ENCODE assay signal across 15 cellular contexts in the genomic region with DNA sequence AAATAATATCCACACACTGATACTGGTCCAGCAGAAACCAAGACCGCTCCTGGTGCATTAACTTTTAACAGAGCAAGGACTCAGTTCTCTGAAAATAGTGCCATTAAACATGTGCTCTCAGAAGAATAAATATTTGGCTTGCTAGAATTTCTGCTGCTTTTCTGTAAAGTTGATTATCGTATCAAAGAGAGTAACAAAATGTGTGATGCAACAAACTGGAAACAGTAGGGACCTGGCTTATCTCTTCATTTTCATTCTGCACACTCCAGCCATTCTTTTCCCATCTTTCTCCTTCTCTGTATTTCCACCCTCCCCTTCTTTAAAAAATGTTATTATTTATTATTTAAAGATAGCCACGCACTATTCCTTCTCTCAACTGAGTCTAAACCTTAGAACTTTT. TPM values are rescaled to one million over a fixed set of nuclear protein-coding genes. Genes with fewer than 3 reads are reported as not detected.
A peak's percentile ranks its signal among the peaks of the same experiment; 100 is the strongest.
DNase-seq lines count a peak whose midpoint lies in the region; ATAC-seq and TF ChIP-seq lines count a peak whose summit lies in the region.
"Had no signal": no experiment of that assay in that cellular context is flagged by ENCODE, and none has a peak within 500 bp of the region (broad histone marks: within the 10 kb centered on the region; RNA-seq: fewer than 3 reads in every experiment).

No MANE protein-coding gene starts in this region.

- TF ChIP-seq CTCF in Loucy (conservative IDR thresholded peaks at IDR 0.05; ENCODE audit: low read length) (no peak), fibroblast of the aortic adventitia (IDR thresholded peaks at IDR 0.05; ENCODE audit: insufficient read depth, low read length) (no peak)

- no peak for ATAC-seq in HG02973 (IDR thresholded peaks at IDR 0.05; ENCODE audit: unreplicated experiment)

- no peaks in the 10 kb centered on the region for H3K9me3 ChIP-seq in BLaER1 treated with 17β-estradiol and CSF1 and Interleukin-3, amounts not matched to agents 10 nM and 100 nM (replicated peaks in 1 of 11)
- no peaks in the 10 kb centered on the region for H3K9me3 ChIP-seq in Loucy (ENCODE audit: insufficient read depth, low read depth, low read length)
- H3K9me3 ChIP-seq: HAP-1 had no signal

- no peaks in the 10 kb centered on the region for H4K20me1 ChIP-seq in BLaER1 treated with 17β-estradiol and CSF1 and Interleukin-3, amounts not matched to agents 10 nM and 100 nM
- no peaks in the 10 kb centered on the region for H4K20me1 ChIP-seq in Loucy (ENCODE audit: insufficient read depth, low read length, poor library complexity, severe bottlenecking)

- peak overlapping the region in 7 of 11 experiments; percentile 57 to 79 (median 75); a peak in 13 of 22 replicates for H3K27ac ChIP-seq in BLaER1 treated with 17β-estradiol and CSF1 and Interleukin-3, amounts not matched to agents 10 nM and 100 nM

- H3K9me2 ChIP-seq in Loucy (replicated peaks; ENCODE audit: low read depth, low read length) = no peaks in the 10 kb centered on the region

- peak overlapping the region in 3 of 11 experiments; percentile 37 to 68 (median 50); a peak in 3 of 22 replicates for H3K9ac ChIP-seq in BLaER1 treated with 17β-estradiol and CSF1 and Interleukin-3, amounts not matched to agents 10 nM and 100 nM
- peak overlapping the region; percentile 93 for H3K9ac ChIP-seq in Loucy (ENCODE audit: low read depth, low read length, poor library complexity, severe bottlenecking)

- peaks cover 6% of the 10 kb centered on the region; the same call in 1 of the 2 replicates for H3F3A ChIP-seq in Loucy (ENCODE audit: low read depth)

- H3K27me3 ChIP-seq in BLaER1 treated with 17β-estradiol and CSF1 and Interleukin-3, amounts not matched to agents 10 nM and 100 nM = no peaks in the 10 kb centered on the region
- no peaks in the 10 kb centered on the region for H3K27me3 ChIP-seq in Loucy (ENCODE audit: insufficient read depth, low read length, poor library complexity, severe bottlenecking)

- H3K4me1 ChIP-seq in BLaER1 treated with 17β-estradiol and CSF1 and Interleukin-3, amounts not matched to agents 10 nM and 100 nM = peaks cover 19 to 100% (median 100%) of the 10 kb centered on the region in 10 experiments
- H3K4me1 ChIP-seq in Loucy (ENCODE audit: insufficient read depth, low read length, poor library complexity, severe bottlenecking) = peaks cover 78% of the 10 kb centered on the region

- no peaks in the 10 kb centered on the region for H3K36me3 ChIP-seq in BLaER1 treated with 17β-estradiol and CSF1 and Interleukin-3, amounts not matched to agents 10 nM and 100 nM
- no peaks in the 10 kb centered on the region; the same call in 1 of the 2 replicates for H3K36me3 ChIP-seq in Loucy (ENCODE audit: insufficient read depth, low read length)

- H3K79me2 ChIP-seq in Loucy (ENCODE audit: insufficient read depth, low read length) = peaks cover 66% of the 10 kb centered on the region

- H2AFZ ChIP-seq in Loucy (ENCODE audit: low read length) = no peak overlapping the region

- DNase-seq in fibroblast of the aortic adventitia (ENCODE audit: low read depth) (peak; percentile 49), NCI-H1417 treated with DMSO at 0.1 percent for 48 hours (lab: John Stamatoyannopoulos, UW) (no peak), HCEC 1CT (no peak)
- DNase-seq: C1 segment of cervical spinal cord; Calu3; CD4-positive, alpha-beta memory T cell; COR-L47; DMS53; DMS79 treated with DMSO at 0.1 percent for 48 hours; GOT3 had no signal

- H3K4me2 ChIP-seq in BLaER1 treated with 17β-estradiol and CSF1 and Interleukin-3, amounts not matched to agents 10 nM and 100 nM = peak overlapping the region in 10 of 11 experiments; percentile 55 to 91 (median 80); a peak in 21 of 22 replicates
- peak overlapping the region; percentile 81 for H3K4me2 ChIP-seq in Loucy (ENCODE audit: low read depth, low read length, poor library complexity, severe bottlenecking)

- H3K4me3 ChIP-seq in BLaER1 treated with 17β-estradiol and CSF1 and Interleukin-3, amounts not matched to agents 10 nM and 100 nM = no peak overlapping the region
- peak overlapping the region; percentile 81 for H3K4me3 ChIP-seq in Loucy (ENCODE audit: low read length, poor library complexity, severe bottlenecking)
- no peak overlapping the region for H3K4me3 ChIP-seq in fibroblast of the aortic adventitia (ENCODE audit: low read depth, low read length)
- H3K4me3 ChIP-seq: HAP-1 had no signal

RNA-seq across cellular contexts. Expression of gene WT1, which starts 43.9 kb away (rescaled TPM):
- 0.27 and 46.6 TPM in 2 replicates for total RNA-seq in fibroblast of the aortic adventitia (ENCODE audit: low replicate concordance)
- total RNA-seq: B cell; Calu3; CD4-positive, alpha-beta memory T cell had no signal
